ENCODE assay signal across 1 cellular context in the genomic region with DNA sequence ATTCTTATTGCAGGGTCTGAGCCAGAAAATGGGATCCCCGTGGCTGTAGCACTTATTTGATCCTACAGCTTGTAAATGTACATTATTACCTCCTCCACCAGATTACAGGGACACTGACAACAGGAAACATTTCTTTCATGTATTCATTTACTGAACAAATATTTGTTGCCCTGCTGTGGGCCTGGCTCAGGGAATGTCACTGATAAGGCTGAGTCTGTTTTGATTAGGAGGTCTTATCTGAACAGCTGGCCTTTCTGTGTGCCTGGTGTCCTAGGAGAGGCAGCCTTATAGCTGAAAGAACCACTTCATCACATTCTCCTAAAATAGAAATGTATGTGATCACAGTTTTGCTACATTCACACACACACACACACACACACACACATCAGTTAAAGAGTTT.
TF ChIP-seq lines count a peak whose summit lies in the region.

No MANE protein-coding gene starts in this region.

TF ChIP-seq in endothelial cell of umbilical vein, 7 proteins besides CTCF, POLR2A, EP300 and RAD21:
- TF ChIP-seq JUN (IDR thresholded peaks at IDR 0.05; ENCODE audit: borderline replicate concordance, insufficient read depth, insufficient read length, low read depth) = no peak
- peak; percentile 26 for TF ChIP-seq GATA2 (IDR thresholded peaks at IDR 0.05; ENCODE audit: insufficient read depth, insufficient read length, low read depth, low read length)
- no peak for TF ChIP-seq MYC (IDR thresholded peaks at IDR 0.05; ENCODE audit: low read depth, low read length)
